ENCODE assay signal across 25 cellular contexts in genomic region chr11:13692172-13692571, GRCh38.
"Had no signal": no experiment of that assay in that cellular context is flagged by ENCODE, and none has a peak within 500 bp of the region (broad histone marks: within the 10 kb centered on the region; RNA-seq: fewer than 3 reads in every experiment).

No MANE protein-coding gene starts in this region.

- H3K9me3 Mint-ChIP-seq: activated T-cell treated with anti-CD3 and anti-CD28 coated beads, Interleukin-2, amount 50 U/mL, for 72 hours; effector memory CD8-positive, alpha-beta T cell; natural killer cell had no signal

- H3K36me3 ChIP-seq: brain microvascular endothelial cell, neural progenitor cell, right lobe of liver, vagina had no signal

- ATAC-seq: activated CD8-positive, alpha-beta memory T cell treated with anti-CD3 and anti-CD28 coated beads, Interleukin-2, amount 10 ng/mL, durations not matched to agents 7 days and 5 days; activated CD8-positive, alpha-beta T cell treated with anti-CD3 and anti-CD28 coated beads, Interleukin-2, amount 10 ng/mL, durations not matched to agents 7 days and 5 days; activated T-cell treated with anti-CD3 and anti-CD28 coated beads, Interleukin-2, amount 50 U/mL, for 72 hours; effector memory CD8-positive, alpha-beta T cell; heart right ventricle; natural killer cell; right lobe of liver; T-helper 17 cell had no signal

- H3K27me3 ChIP-seq: adrenal gland, brain microvascular endothelial cell, heart right ventricle, neural progenitor cell, right lobe of liver, upper lobe of left lung, vagina had no signal

- H3K36me3 Mint-ChIP-seq: natural killer cell had no signal

- H3K27me3 Mint-ChIP-seq: activated B cell treated with CpG ODN at 0.5 μM for 24 hours; activated CD4-positive, alpha-beta T cell treated with anti-CD3 and anti-CD28 coated beads for 36 hours; activated CD8-positive, alpha-beta memory T cell treated with anti-CD3 and anti-CD28 coated beads, Interleukin-2, amount 10 ng/mL, durations not matched to agents 7 days and 5 days; activated naive CD8-positive, alpha-beta T cell; effector memory CD8-positive, alpha-beta T cell; stimulated activated naive CD8-positive, alpha-beta T cell treated with anti-CD3 and anti-CD28 coated beads, Interleukin-15, Interleukin-2, amounts not matched to agents 100 ng/mL and 50 ng/mL, for 24 hours; T-helper 17 cell had no signal

- H3K27ac ChIP-seq: adrenal gland, brain microvascular endothelial cell, heart right ventricle, neural progenitor cell, right lobe of liver, upper lobe of left lung, vagina had no signal

- H3K4me3 ChIP-seq: adrenal gland, heart right ventricle, neural progenitor cell, right lobe of liver, upper lobe of left lung, vagina had no signal

- H3K9ac ChIP-seq: neural progenitor cell had no signal

- H3K27ac Mint-ChIP-seq: activated B cell treated with CpG ODN at 0.5 μM for 24 hours; activated CD4-positive, alpha-beta T cell treated with anti-CD3 and anti-CD28 coated beads for 36 hours; activated CD8-positive, alpha-beta memory T cell treated with anti-CD3 and anti-CD28 coated beads, Interleukin-2, amount 10 ng/mL, durations not matched to agents 7 days and 5 days; activated CD8-positive, alpha-beta T cell treated with anti-CD3 and anti-CD28 coated beads, Interleukin-2, amount 10 ng/mL, durations not matched to agents 7 days and 5 days; activated naive CD8-positive, alpha-beta T cell; activated T-cell treated with anti-CD3 and anti-CD28 coated beads, Interleukin-2, amount 50 U/mL, for 72 hours; effector memory CD8-positive, alpha-beta T cell; neural progenitor cell; stimulated activated naive CD8-positive, alpha-beta T cell treated with anti-CD3 and anti-CD28 coated beads, Interleukin-15, Interleukin-2, amounts not matched to agents 100 ng/mL and 50 ng/mL, for 24 hours; T-helper 17 cell had no signal

- DNase-seq: activated B cell treated with CpG ODN at 0.5 μM for 24 hours; activated CD4-positive, alpha-beta T cell treated with anti-CD3 and anti-CD28 coated beads for 36 hours; activated CD8-positive, alpha-beta memory T cell treated with anti-CD3 and anti-CD28 coated beads, Interleukin-2, amount 10 ng/mL, durations not matched to agents 7 days and 5 days; activated CD8-positive, alpha-beta T cell treated with anti-CD3 and anti-CD28 coated beads, Interleukin-2, amount 10 ng/mL, durations not matched to agents 7 days and 5 days; activated naive CD4-positive, alpha-beta T cell; activated T-cell treated with anti-CD3 and anti-CD28 coated beads, Interleukin-2, amount 50 U/mL, for 72 hours; adrenal gland; aorta; brain microvascular endothelial cell; caudate nucleus; cortex of kidney; effector memory CD8-positive, alpha-beta T cell; foreskin fibroblast; heart right ventricle; natural killer cell; right lobe of liver; stimulated activated CD4-positive, alpha-beta T cell treated with anti-CD3 and anti-CD28 coated beads, Interleukin-2, amount 100 ng/mL, for 48 hours; substantia nigra; T-helper 17 cell; T1000; upper lobe of left lung had no signal

- H3K4me2 ChIP-seq: neural progenitor cell had no signal

- H3K9me3 ChIP-seq: adrenal gland, heart right ventricle, right lobe of liver, upper lobe of left lung, vagina had no signal

- H3K4me1 ChIP-seq: right lobe of liver had no signal

- H3K4me1 Mint-ChIP-seq: neural progenitor cell had no signal

- H3K4me3 Mint-ChIP-seq: activated B cell treated with CpG ODN at 0.5 μM for 24 hours; activated CD4-positive, alpha-beta T cell treated with anti-CD3 and anti-CD28 coated beads for 36 hours; activated CD8-positive, alpha-beta memory T cell treated with anti-CD3 and anti-CD28 coated beads, Interleukin-2, amount 10 ng/mL, durations not matched to agents 7 days and 5 days; activated CD8-positive, alpha-beta T cell treated with anti-CD3 and anti-CD28 coated beads, Interleukin-2, amount 10 ng/mL, durations not matched to agents 7 days and 5 days; activated naive CD8-positive, alpha-beta T cell; activated T-cell treated with anti-CD3 and anti-CD28 coated beads, Interleukin-2, amount 50 U/mL, for 72 hours; effector memory CD8-positive, alpha-beta T cell; natural killer cell; neural progenitor cell; stimulated activated naive CD8-positive, alpha-beta T cell treated with anti-CD3 and anti-CD28 coated beads, Interleukin-15, Interleukin-2, amounts not matched to agents 100 ng/mL and 50 ng/mL, for 24 hours; T-helper 17 cell had no signal

- H2AFZ ChIP-seq: neural progenitor cell had no signal
